ENCODE assay signal across 4 cellular contexts in genomic region chr4:109782092-109782491, GRCh38. TPM values are rescaled to one million over a fixed set of nuclear protein-coding genes. Genes with fewer than 3 reads are reported as not detected.
"Had no signal": no experiment of that assay in that cellular context is flagged by ENCODE, and none has a peak within 500 bp of the region (broad histone marks: within the 10 kb centered on the region; RNA-seq: fewer than 3 reads in every experiment).

No MANE protein-coding gene starts in this region.

RNA-seq across cellular contexts. Expression of gene CFI, which starts 19.7 kb away (rescaled TPM):
- polyA plus RNA-seq: IgD-negative memory B cell had no signal

RNA-seq across cellular contexts. Expression of gene RRH, which starts 45.7 kb away (rescaled TPM):
- total RNA-seq: HT-29, HT1080, IMR-90 had no signal
- polyA plus RNA-seq: IgD-negative memory B cell had no signal
